In the genomic region with DNA sequence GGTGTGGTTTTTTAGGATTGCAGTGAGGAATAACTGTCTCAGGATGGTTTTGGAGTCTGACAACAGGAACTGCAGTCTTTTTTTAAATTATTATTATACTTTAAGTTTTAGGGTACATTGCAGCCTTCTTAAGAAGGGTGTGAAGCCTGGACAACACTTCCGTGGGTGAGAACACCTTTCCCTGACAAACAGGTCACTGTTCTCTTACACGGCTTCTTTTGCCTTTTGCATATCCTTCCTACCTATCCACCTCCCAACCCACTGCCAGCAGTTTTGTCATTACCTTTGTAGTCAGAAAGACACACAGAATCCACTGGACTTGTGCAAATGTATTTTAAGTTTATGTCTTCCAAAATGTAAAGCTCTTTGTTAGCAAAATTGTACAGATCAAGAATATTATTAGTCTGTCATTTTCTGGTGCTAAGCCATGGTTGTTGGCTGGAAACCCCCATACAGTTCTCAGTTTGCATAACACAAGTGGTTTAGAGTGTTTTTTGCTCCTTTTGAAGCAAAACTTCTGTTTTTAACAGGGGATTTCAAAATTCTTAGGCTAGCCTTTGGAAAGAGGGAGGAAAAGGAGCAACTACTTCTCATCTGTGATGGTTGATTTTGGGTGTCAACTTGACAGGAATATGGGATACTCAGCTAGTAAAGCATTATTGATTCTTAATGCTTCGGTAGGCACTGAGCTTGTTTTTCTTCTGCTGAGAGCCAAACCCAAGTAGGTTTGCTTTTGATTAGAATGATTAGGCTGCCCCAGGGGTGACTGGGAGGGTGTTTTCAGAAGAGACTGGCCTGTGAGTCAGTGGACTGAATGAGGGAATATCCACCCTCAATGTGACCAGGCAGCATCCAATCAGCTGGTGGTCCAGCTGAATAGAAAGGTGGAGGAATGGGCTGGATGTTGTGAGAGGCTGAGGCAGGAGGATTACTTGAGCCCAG, we compare ENCODE assay signal across 14 cellular contexts. TPM values are rescaled to one million over a fixed set of nuclear protein-coding genes. Genes with fewer than 3 reads are reported as not detected.
DNase-seq lines count a peak whose midpoint lies in the region; ATAC-seq and TF ChIP-seq lines count a peak whose summit lies in the region.
"Had no signal": no experiment of that assay in that cellular context is flagged by ENCODE, and none has a peak within 500 bp of the region (broad histone marks: within the 10 kb centered on the region; RNA-seq: fewer than 3 reads in every experiment).

No MANE protein-coding gene starts in this region.

- no peaks in the 10 kb centered on the region for H3K4me1 Mint-ChIP-seq in activated CD4-positive, alpha-beta T cell treated with anti-CD3 and anti-CD28 coated beads, Interleukin-2, amount 10 ng/mL, durations not matched to agents 24 days and 14 days
- peaks cover 6% of the 10 kb centered on the region; the same call in 1 of the 3 replicates for H3K4me1 Mint-ChIP-seq in GM23338
- H3K4me1 Mint-ChIP-seq in stimulated activated memory B cell treated with anti-CD40 and anti-IgM and Interleukin-4, amounts not matched to agents 10 μg/mL and 1 μg/mL and 100 μg/mL, for 72 hours, result peaks cover 10% of the 10 kb centered on the region
- peaks cover 8% of the 10 kb centered on the region for H3K4me1 Mint-ChIP-seq in activated T-cell treated with anti-CD3 and anti-CD28 coated beads, Interleukin-2, amount 50 U/mL, for 72 hours (ENCODE audit: low read depth)
- H3K4me1 Mint-ChIP-seq in CD8-positive, alpha-beta memory T cell, result no peaks in the 10 kb centered on the region
- H3K4me1 Mint-ChIP-seq: activated CD8-positive, alpha-beta memory T cell treated with anti-CD3 and anti-CD28 coated beads, Interleukin-2, amount 10 ng/mL, durations not matched to agents 7 days and 5 days; T-cell had no signal

- no peak overlapping the region; the same call in 1 of the 2 replicates for H3K27ac ChIP-seq in GM23338 (ENCODE audit: low read depth)
- H3K27ac ChIP-seq in CD8-positive, alpha-beta memory T cell (ENCODE audit: low read depth, low read length), result no peak overlapping the region
- H3K27ac ChIP-seq: 22Rv1, adrenal gland had no signal

- H3K27me3 ChIP-seq in GM23338 (ENCODE audit: insufficient read depth), result no peaks in the 10 kb centered on the region
- no peaks in the 10 kb centered on the region for H3K27me3 ChIP-seq in CD8-positive, alpha-beta memory T cell (ENCODE audit: insufficient read depth, low read length, poor library complexity, severe bottlenecking)
- H3K27me3 ChIP-seq: adrenal gland had no signal

- no peak for ATAC-seq in GM23338
- ATAC-seq in HG03520 (IDR thresholded peaks at IDR 0.05; ENCODE audit: unreplicated experiment), result peak; percentile 57
- ATAC-seq in stimulated activated memory B cell treated with anti-CD40 and anti-IgM and Interleukin-4, amounts not matched to agents 10 μg/mL and 1 μg/mL and 100 μg/mL, for 72 hours, result peak; percentile 31
- no peak for ATAC-seq in activated T-cell treated with anti-CD3 and anti-CD28 coated beads, Interleukin-2, amount 50 U/mL, for 72 hours (replicated peaks in 1 of 2)
- ATAC-seq: activated CD8-positive, alpha-beta memory T cell treated with anti-CD3 and anti-CD28 coated beads, Interleukin-2, amount 10 ng/mL, durations not matched to agents 7 days and 5 days; T-cell had no signal

- POLR2A ChIA-PET in CD8-positive, alpha-beta memory T cell (lab: Charles Lee), result no interaction called here

- H3K4me3 Mint-ChIP-seq in activated CD4-positive, alpha-beta T cell treated with anti-CD3 and anti-CD28 coated beads, Interleukin-2, amount 10 ng/mL, durations not matched to agents 24 days and 14 days, result no peak overlapping the region
- no peak overlapping the region for H3K4me3 Mint-ChIP-seq in GM23338
- H3K4me3 Mint-ChIP-seq in stimulated activated memory B cell treated with anti-CD40 and anti-IgM and Interleukin-4, amounts not matched to agents 10 μg/mL and 1 μg/mL and 100 μg/mL, for 72 hours, result no peak overlapping the region
- H3K4me3 Mint-ChIP-seq in activated T-cell treated with anti-CD3 and anti-CD28 coated beads, Interleukin-2, amount 50 U/mL, for 72 hours, result no peak overlapping the region
- no peak overlapping the region for H3K4me3 Mint-ChIP-seq in CD8-positive, alpha-beta memory T cell
- H3K4me3 Mint-ChIP-seq: activated CD8-positive, alpha-beta memory T cell treated with anti-CD3 and anti-CD28 coated beads, Interleukin-2, amount 10 ng/mL, durations not matched to agents 7 days and 5 days; T-cell had no signal

- CTCF ChIA-PET in CD8-positive, alpha-beta memory T cell (lab: Charles Lee), result interaction anchor here (1.2 kb wide), 1 partner anchor 14 kb away, joined by 3 read pairs; no protein-coding TSS in a partner anchor

- H3K4me1 ChIP-seq in GM23338 (ENCODE audit: insufficient read depth), result no peaks in the 10 kb centered on the region
- no peaks in the 10 kb centered on the region for H3K4me1 ChIP-seq in CD8-positive, alpha-beta memory T cell (ENCODE audit: insufficient read depth, low read length)
- H3K4me1 ChIP-seq: adrenal gland had no signal

- peak overlapping the region; percentile 76 for H2AFZ ChIP-seq in GM23338

- no peak overlapping the region for H3K4me3 ChIP-seq in GM23338
- no peak overlapping the region for H3K4me3 ChIP-seq in CD8-positive, alpha-beta memory T cell (ENCODE audit: low read length)
- H3K4me3 ChIP-seq: adrenal gland had no signal

- no peaks in the 10 kb centered on the region for H3F3A ChIP-seq in GM23338 (replicated peaks; ENCODE audit: low read depth)

- peaks cover 6% of the 10 kb centered on the region for H3K9me3 Mint-ChIP-seq in activated CD4-positive, alpha-beta T cell treated with anti-CD3 and anti-CD28 coated beads, Interleukin-2, amount 10 ng/mL, durations not matched to agents 24 days and 14 days
- no peaks in the 10 kb centered on the region for H3K9me3 Mint-ChIP-seq in GM23338
- H3K9me3 Mint-ChIP-seq in stimulated activated memory B cell treated with anti-CD40 and anti-IgM and Interleukin-4, amounts not matched to agents 10 μg/mL and 1 μg/mL and 100 μg/mL, for 72 hours, result peaks cover 3% of the 10 kb centered on the region
- H3K9me3 Mint-ChIP-seq in activated T-cell treated with anti-CD3 and anti-CD28 coated beads, Interleukin-2, amount 50 U/mL, for 72 hours, result no peaks in the 10 kb centered on the region
- peaks cover 0 to 7% (median 0%) of the 10 kb centered on the region in 5 donors for H3K9me3 Mint-ChIP-seq in CD8-positive, alpha-beta memory T cell

- no peaks in the 10 kb centered on the region for H3K36me3 Mint-ChIP-seq in activated CD4-positive, alpha-beta T cell treated with anti-CD3 and anti-CD28 coated beads, Interleukin-2, amount 10 ng/mL, durations not matched to agents 24 days and 14 days (ENCODE audit: low read depth)
- H3K36me3 Mint-ChIP-seq in GM23338 (ENCODE audit: low read depth), result no peaks in the 10 kb centered on the region
- peaks cover 6% of the 10 kb centered on the region for H3K36me3 Mint-ChIP-seq in stimulated activated memory B cell treated with anti-CD40 and anti-IgM and Interleukin-4, amounts not matched to agents 10 μg/mL and 1 μg/mL and 100 μg/mL, for 72 hours
- H3K36me3 Mint-ChIP-seq in activated T-cell treated with anti-CD3 and anti-CD28 coated beads, Interleukin-2, amount 50 U/mL, for 72 hours (ENCODE audit: insufficient read depth in 2 of 2), result peaks cover 2 to 3% of the 10 kb centered on the region in 2 donors
- H3K36me3 Mint-ChIP-seq in CD8-positive, alpha-beta memory T cell, result no peaks in the 10 kb centered on the region
- H3K36me3 Mint-ChIP-seq: activated CD8-positive, alpha-beta memory T cell treated with anti-CD3 and anti-CD28 coated beads, Interleukin-2, amount 10 ng/mL, durations not matched to agents 7 days and 5 days; T-cell had no signal

- H3K27me3 Mint-ChIP-seq in activated CD4-positive, alpha-beta T cell treated with anti-CD3 and anti-CD28 coated beads, Interleukin-2, amount 10 ng/mL, durations not matched to agents 24 days and 14 days, result no peaks in the 10 kb centered on the region
- no peaks in the 10 kb centered on the region for H3K27me3 Mint-ChIP-seq in GM23338 (ENCODE audit: insufficient read depth, low read depth, poor library complexity)
- H3K27me3 Mint-ChIP-seq in stimulated activated memory B cell treated with anti-CD40 and anti-IgM and Interleukin-4, amounts not matched to agents 10 μg/mL and 1 μg/mL and 100 μg/mL, for 72 hours, result no peaks in the 10 kb centered on the region
- H3K27me3 Mint-ChIP-seq in activated T-cell treated with anti-CD3 and anti-CD28 coated beads, Interleukin-2, amount 50 U/mL, for 72 hours (ENCODE audit: low read depth), result no peaks in the 10 kb centered on the region
- H3K27me3 Mint-ChIP-seq in CD8-positive, alpha-beta memory T cell, result peaks cover 10 to 38% of the 10 kb centered on the region in 2 donors

- no peaks in the 10 kb centered on the region for H3K79me2 ChIP-seq in GM23338 (replicated peaks; ENCODE audit: insufficient read depth)

- peak overlapping the region; percentile 5 for H3K27ac Mint-ChIP-seq in activated CD4-positive, alpha-beta T cell treated with anti-CD3 and anti-CD28 coated beads, Interleukin-2, amount 10 ng/mL, durations not matched to agents 24 days and 14 days
- no peak overlapping the region for H3K27ac Mint-ChIP-seq in GM23338
- H3K27ac Mint-ChIP-seq in stimulated activated memory B cell treated with anti-CD40 and anti-IgM and Interleukin-4, amounts not matched to agents 10 μg/mL and 1 μg/mL and 100 μg/mL, for 72 hours, result peak overlapping the region; percentile 7
- H3K27ac Mint-ChIP-seq in activated T-cell treated with anti-CD3 and anti-CD28 coated beads, Interleukin-2, amount 50 U/mL, for 72 hours, result no peak overlapping the region
- no peak overlapping the region for H3K27ac Mint-ChIP-seq in CD8-positive, alpha-beta memory T cell
- H3K27ac Mint-ChIP-seq: activated CD8-positive, alpha-beta memory T cell treated with anti-CD3 and anti-CD28 coated beads, Interleukin-2, amount 10 ng/mL, durations not matched to agents 7 days and 5 days; T-cell had no signal

- H3K4me2 ChIP-seq in GM23338, result peak overlapping the region; percentile 50; the same call in 1 of the 2 replicates

- no peaks in the 10 kb centered on the region for H3K36me3 ChIP-seq in GM23338 (ENCODE audit: insufficient read depth)
- no peaks in the 10 kb centered on the region for H3K36me3 ChIP-seq in CD8-positive, alpha-beta memory T cell (ENCODE audit: insufficient read depth, low read length)
- H3K36me3 ChIP-seq: adrenal gland had no signal

- no peak for TF ChIP-seq CTCF in GM23338 (conservative IDR thresholded peaks at IDR 0.05; ENCODE audit: low read depth in 2 of 2)

- H3K9me3 ChIP-seq in CD8-positive, alpha-beta memory T cell (ENCODE audit: low read length), result no peaks in the 10 kb centered on the region
- H3K9me3 ChIP-seq: adrenal gland had no signal

- no peak for DNase-seq in activated CD4-positive, alpha-beta T cell treated with anti-CD3 and anti-CD28 coated beads, Interleukin-2, amount 10 ng/mL, durations not matched to agents 24 days and 14 days
- no peak for DNase-seq in activated CD4-positive, alpha-beta T cell treated with anti-CD3 and anti-CD28 coated beads, Interleukin-2, amount 50 U/mL, for 4 hours
- peak; percentile 4 for DNase-seq in GM23338 (ENCODE audit: low spot score)
- DNase-seq in activated naive CD4-positive, alpha-beta T cell treated with Interleukin-2 at 50 U/mL for 16 hours, result no peak
- no peak for DNase-seq in activated T-cell treated with anti-CD3 and anti-CD28 coated beads, Interleukin-2, amount 50 U/mL, for 72 hours
- DNase-seq in CD8-positive, alpha-beta memory T cell, result no peak
- DNase-seq: activated CD8-positive, alpha-beta memory T cell treated with anti-CD3 and anti-CD28 coated beads, Interleukin-2, amount 10 ng/mL, durations not matched to agents 7 days and 5 days; adrenal gland; effector CD8-positive, alpha-beta T cell; NCI-H1092 treated with DMSO at 0.1 percent for 48 hours; T-cell had no signal

- no peaks in the 10 kb centered on the region for H4K20me1 ChIP-seq in GM23338 (replicated peaks; ENCODE audit: insufficient read depth)

- intact Hi-C loops in activated CD4-positive, alpha-beta T cell treated with anti-CD3 and anti-CD28 coated beads, Interleukin-2, amount 10 ng/mL, durations not matched to agents 24 days and 14 days (cut with micrococcal nuclease), result no loop called here

- H3K9me2 ChIP-seq in GM23338 (ENCODE audit: insufficient read depth), result no peaks in the 10 kb centered on the region

RNA-seq across cellular contexts. Expression of a gene that starts 29.4 kb away (rescaled TPM):
- total RNA-seq in activated CD4-positive, alpha-beta T cell treated with anti-CD3 and anti-CD28 coated beads, Interleukin-2, amount 10 ng/mL, durations not matched to agents 24 days and 14 days, result 39.5 and 42.7 TPM in 2 replicates
- total RNA-seq in GM23338 (2014; rRNA removed; shearing (Covaris generic)), result 12.4 and 14.8 TPM in 2 replicates
- polyA plus RNA-seq in GM23338 (2016; fragmentation: Nextera tagmentation; extraction: Ambion mirVana), result 5.0 and 7.1 TPM in 2 replicates
- total RNA-seq in activated T-cell treated with anti-CD3 and anti-CD28 coated beads, Interleukin-2, amount 50 U/mL, for 72 hours, result 10 to 100 TPM; 39.3 to 41.5 TPM
- 10 to 100 TPM; 25.7 to 25.9 TPM for total RNA-seq in CD8-positive, alpha-beta memory T cell
- 5.2 TPM for polyA plus RNA-seq in CD8-positive, alpha-beta memory T cell

Comparison
In these comparisons a context has a peak if more than half of its experiments do, and no peak if none do; other contexts are left out.
1. H3K27ac Mint-ChIP-seq: peak in activated CD4-positive, alpha-beta T cell treated with anti-CD3 and anti-CD28 coated beads, Interleukin-2, amount 10 ng/mL, durations not matched to agents 24 days and 14 days (single experiment) and stimulated activated memory B cell treated with anti-CD40 and anti-IgM and Interleukin-4, amounts not matched to agents 10 μg/mL and 1 μg/mL and 100 μg/mL, for 72 hours (single experiment); none in GM23338 (single experiment), activated T-cell treated with anti-CD3 and anti-CD28 coated beads, Interleukin-2, amount 50 U/mL, for 72 hours (single experiment) and CD8-positive, alpha-beta memory T cell (0 of 8).
2. ATAC-seq: peak in HG03520 (single experiment) and stimulated activated memory B cell treated with anti-CD40 and anti-IgM and Interleukin-4, amounts not matched to agents 10 μg/mL and 1 μg/mL and 100 μg/mL, for 72 hours (single experiment); none in GM23338 (single experiment) and activated T-cell treated with anti-CD3 and anti-CD28 coated beads, Interleukin-2, amount 50 U/mL, for 72 hours (0 of 2).